Comparison of ENCODE assay signal across 8 cellular contexts in the genomic region with DNA sequence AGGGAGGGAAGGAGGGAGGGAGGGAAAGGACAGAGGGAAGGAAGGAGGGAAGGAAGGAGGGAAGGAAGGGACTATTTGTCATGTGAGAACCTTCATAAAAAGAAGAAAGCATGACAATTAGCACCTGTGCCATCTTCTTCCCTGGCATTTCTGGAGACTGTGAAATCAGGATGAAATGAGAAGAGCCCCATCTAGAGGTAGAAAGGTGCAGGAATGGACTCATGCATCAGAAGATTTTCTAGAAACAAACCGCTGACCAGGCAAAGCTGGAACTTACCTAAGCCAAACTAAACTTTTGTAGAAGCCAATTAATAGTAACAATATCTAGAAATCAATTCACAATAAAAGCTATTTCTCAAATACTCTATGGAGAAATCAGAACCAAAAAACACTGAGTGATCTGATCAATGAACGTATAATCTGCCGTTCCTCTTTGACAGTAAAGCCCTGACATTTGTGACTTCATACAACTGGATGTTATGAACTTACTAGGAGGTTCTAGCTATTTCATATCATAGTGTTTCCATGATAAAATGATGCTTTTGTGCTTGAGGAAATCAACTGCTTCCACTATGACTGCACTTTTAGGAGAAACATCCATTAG. TPM values are rescaled to one million over a fixed set of nuclear protein-coding genes. Genes with fewer than 3 reads are reported as not detected.
DNase-seq lines count a peak whose midpoint lies in the region; ATAC-seq and TF ChIP-seq lines count a peak whose summit lies in the region.

No MANE protein-coding gene starts in this region.

- TF ChIP-seq CTCF in GM12873 (IDR thresholded peaks at IDR 0.05; ENCODE audit: insufficient read depth, low read depth, low read length, missing control alignments): peak; percentile 71
- peak; percentile 76 for TF ChIP-seq CTCF in astrocyte of the cerebellum (IDR thresholded peaks at IDR 0.05; ENCODE audit: low read depth, low read length, missing control alignments)
- peak; percentile 42 to 62 (median 58) for TF ChIP-seq CTCF in testis (IDR thresholded peaks at IDR 0.05)
- TF ChIP-seq CTCF in tibial artery (IDR thresholded peaks at IDR 0.05): peak in 1 of 2 experiments; percentile 32

- intact Hi-C loops in testis (cut with DNase I; ENCODE audit: low total_unique reads): no loop called here
- intact Hi-C loops in tibial artery (cut with DNase I; ENCODE audit: low total_unique reads): no loop called here

- WGBS in testis, 2 donors: 67 to 75% methylated on average over 3 of the region's 3 CpGs

- H3K4me1 ChIP-seq in testis: no peaks in the 10 kb centered on the region
- no peaks in the 10 kb centered on the region for H3K4me1 ChIP-seq in tibial artery

- H3K4me3 ChIP-seq in astrocyte of the cerebellum (ENCODE audit: low read depth, low read length) (no peak overlapping the region), testis (no peak overlapping the region), tibial artery (no peak overlapping the region)

- TF ChIP-seq POLR2A in testis (IDR thresholded peaks at IDR 0.05): no peak

- ATAC-seq in GM21528 (IDR thresholded peaks at IDR 0.05; ENCODE audit: low FRiP score, unreplicated experiment): no peak

- no peaks in the 10 kb centered on the region for H3K27me3 ChIP-seq in testis
- no peaks in the 10 kb centered on the region for H3K27me3 ChIP-seq in tibial artery

- H3K9me3 ChIP-seq in testis: no peaks in the 10 kb centered on the region
- peaks cover 0 to 2% (median 0%) of the 10 kb centered on the region in 3 donors for H3K9me3 ChIP-seq in tibial artery

- H3K36me3 ChIP-seq in testis (ENCODE audit: low read depth, missing control alignments): no peaks in the 10 kb centered on the region
- H3K36me3 ChIP-seq in tibial artery: no peaks in the 10 kb centered on the region

- in situ Hi-C loops in astrocyte of the cerebellum (cut with HindIII; ENCODE audit: low sequenced_read_pairs): no loop called here

- DNase-seq in AG08395 (ENCODE audit: low spot score): peak; percentile 69
- peak; percentile 55 for DNase-seq in NCI-H2107 (lab: John Stamatoyannopoulos, UW)
- peak; percentile 18 for DNase-seq in astrocyte of the cerebellum (ENCODE audit: low read depth)
- peak; percentile 49 for DNase-seq in iPS-NIHi7 (ENCODE audit: extremely low spot score)
- no peak for DNase-seq in testis
- DNase-seq in tibial artery: no peak

- H3K27ac ChIP-seq in testis (no peak overlapping the region), tibial artery (no peak overlapping the region)

RNA-seq across cellular contexts. Expression of gene CRACR2A, which starts 24.4 kb away (rescaled TPM):
- 1 to 10 TPM; 4.0 to 5.0 TPM for total RNA-seq in testis
- polyA plus RNA-seq in testis (ENCODE audit: insufficient read depth, low read depth, low replicate concordance): 3.1 TPM

Comparison
In these comparisons a context has a peak if more than half of its experiments do, and no peak if none do; other contexts are left out.
1. DNase-seq: peak in AG08395 (single experiment), NCI-H2107 (single experiment), astrocyte of the cerebellum (single experiment) and iPS-NIHi7 (single experiment); none in testis (single experiment) and tibial artery (0 of 2).